34 cellular contexts compared by ENCODE assay signal in genomic region chr2:67067656-67068055, GRCh38.
"Had no signal": no experiment of that assay in that cellular context is flagged by ENCODE, and none has a peak within 500 bp of the region (broad histone marks: within the 10 kb centered on the region; RNA-seq: fewer than 3 reads in every experiment).

No MANE protein-coding gene starts in this region.

- H3K9me3 ChIP-seq: MG63 had no signal

- H3K36me3 ChIP-seq: MG63 had no signal

- DNase-seq: Karpas-422, Kasumi-1, MG63, MM.1S, MV-4-11, NCI-H1048, NCI-H1092, NCI-H1092 treated with DMSO at 0.1 percent for 48 hours, NCI-H1105, NCI-H1105 treated with DMSO at 0.1 percent for 48 hours, NCI-H1417, NCI-H1417 treated with DMSO at 0.1 percent for 48 hours, NCI-H1436, NCI-H1436 treated with DMSO at 0.1 percent for 48 hours, NCI-H146, NCI-H1694, NCI-H1694 treated with DMSO at 0.1 percent for 48 hours, NCI-H187, NCI-H187 treated with DMSO at 0.1 percent for 48 hours, NCI-H1930, NCI-H2029, NCI-H2029 treated with DMSO at 0.1 percent for 48 hours, NCI-H2081, NCI-H2081 treated with DMSO at 0.1 percent for 48 hours, NCI-H2107, NCI-H2171, NCI-H2171 treated with DMSO at 0.1 percent for 48 hours, NCI-H2227 treated with DMSO at 0.1 percent for 48 hours, NCI-H226, NCI-H345, NCI-H446, NCI-H510A, NCI-H510A treated with DMSO at 0.1 percent for 48 hours, NCI-H524 had no signal

- H3K27me3 ChIP-seq: MG63 had no signal

- H3K4me3 ChIP-seq: MG63 had no signal
